15 cellular contexts compared by ENCODE assay signal in genomic region chr1:230083053-230083452, GRCh38. TPM values are rescaled to one million over a fixed set of nuclear protein-coding genes. Genes with fewer than 3 reads are reported as not detected.
DNase-seq lines count a peak whose midpoint lies in the region; ATAC-seq, FAIRE-seq and TF ChIP-seq lines count a peak whose summit lies in the region.
"Had no signal": no experiment of that assay in that cellular context is flagged by ENCODE, and none has a peak within 500 bp of the region (broad histone marks: within the 10 kb centered on the region; RNA-seq: fewer than 3 reads in every experiment).

No MANE protein-coding gene starts in this region.

- ATAC-seq in CD4-positive, alpha-beta T cell (ENCODE audit: poor library complexity), result no peak
- ATAC-seq in natural killer cell (no peak), left cardiac atrium (no peak)
- ATAC-seq: right lobe of liver had no signal

- TF ChIP-seq CTCF in CD4-positive, alpha-beta T cell (IDR thresholded peaks at IDR 0.05), result no peak
- TF ChIP-seq CTCF in HFFc6 (IDR thresholded peaks at IDR 0.05), result no peak
- TF ChIP-seq CTCF in astrocyte (IDR thresholded peaks at IDR 0.05; ENCODE audit: insufficient read depth, low read depth, low read length), result no peak
- TF ChIP-seq CTCF in natural killer cell (IDR thresholded peaks at IDR 0.05), result no peak
- no peak for TF ChIP-seq CTCF in GM13977 (IDR thresholded peaks at IDR 0.05; ENCODE audit: extremely low read depth, insufficient read depth, missing control alignments)

- intact Hi-C loops in CD4-positive, alpha-beta T cell (cut with DNase I, micrococcal nuclease), result no loop called here
- intact Hi-C loops in natural killer cell (cut with micrococcal nuclease) (no loop called here), left cardiac atrium (cut with DNase I) (no loop called here)

- H2AFZ ChIP-seq in astrocyte (ENCODE audit: low read depth, low read length), result no peak overlapping the region

- CTCF ChIA-PET in CD4-positive, alpha-beta T cell (lab: Charles Lee), result no interaction called here

- H3K9me3 ChIP-seq in CD4-positive, alpha-beta T cell (ENCODE audit: control insufficient read depth, low read length), result no peaks in the 10 kb centered on the region
- H3K9me3 ChIP-seq in astrocyte (ENCODE audit: insufficient read depth, low read depth, low read length), result peaks cover 5% of the 10 kb centered on the region
- H3K9me3 ChIP-seq: right lobe of liver, SK-N-SH had no signal

- peaks cover 63% of the 10 kb centered on the region for H3K4me1 ChIP-seq in astrocyte (ENCODE audit: insufficient read depth, low read length)

- peaks cover 96% of the 10 kb centered on the region for H3K79me2 ChIP-seq in astrocyte (ENCODE audit: insufficient read depth, low read length)

- H3K4me2 ChIP-seq in astrocyte (ENCODE audit: low read length), result no peak overlapping the region

- H3K36me3 Mint-ChIP-seq in CD4-positive, alpha-beta T cell (ENCODE audit: low read depth), result no peaks in the 10 kb centered on the region
- peaks cover 25% of the 10 kb centered on the region for H3K36me3 Mint-ChIP-seq in HFFc6 (ENCODE audit: low read depth)
- peaks cover 28% of the 10 kb centered on the region for H3K36me3 Mint-ChIP-seq in astrocyte (ENCODE audit: low read depth, unreplicated experiment)
- no peaks in the 10 kb centered on the region for H3K36me3 Mint-ChIP-seq in natural killer cell

- H3K27ac Mint-ChIP-seq in CD4-positive, alpha-beta T cell, result peak overlapping the region; percentile 49
- H3K27ac Mint-ChIP-seq in HFFc6, result peak overlapping the region; percentile 97
- H3K27ac Mint-ChIP-seq in astrocyte (ENCODE audit: unreplicated experiment), result peak overlapping the region; percentile 86
- peak overlapping the region; percentile 65 to 92 for H3K27ac Mint-ChIP-seq in natural killer cell

- H3K27me3 Mint-ChIP-seq in CD4-positive, alpha-beta T cell, result no peaks in the 10 kb centered on the region
- H3K27me3 Mint-ChIP-seq in HFFc6 (ENCODE audit: insufficient read depth) (peaks cover 6% of the 10 kb centered on the region), astrocyte (ENCODE audit: low read depth, unreplicated experiment) (no peaks in the 10 kb centered on the region), natural killer cell (ENCODE audit: low read depth in 2 of 2) (no peaks in the 10 kb centered on the region)

- POLR2A ChIA-PET in CD4-positive, alpha-beta T cell (lab: Charles Lee), result interaction anchor here (0.8 kb wide), 1 partner anchor 50 kb away, joined by 3 read pairs; no protein-coding TSS in a partner anchor

- no peak overlapping the region for H3K9ac ChIP-seq in astrocyte (ENCODE audit: low read length)

- H3K27ac ChIP-seq in CD4-positive, alpha-beta T cell (ENCODE audit: low read depth, low read length), result peak overlapping the region; percentile 16
- H3K27ac ChIP-seq in astrocyte (ENCODE audit: low read depth, low read length), result peak overlapping the region; percentile 96
- H3K27ac ChIP-seq: right lobe of liver had no signal

- H3K36me3 ChIP-seq in astrocyte (ENCODE audit: insufficient read depth, low read length), result no peaks in the 10 kb centered on the region
- H3K36me3 ChIP-seq: right lobe of liver had no signal

- H3K4me3 Mint-ChIP-seq in CD4-positive, alpha-beta T cell, result no peak overlapping the region
- H3K4me3 Mint-ChIP-seq in HFFc6 (0 out of 2 replicates have a peak overlapping the region, but pooled peaks have one; percentile 17), astrocyte (ENCODE audit: unreplicated experiment) (peak overlapping the region; percentile 47), natural killer cell (no peak overlapping the region)

- H3K4me3 ChIP-seq in astrocyte (ENCODE audit: insufficient read depth, low read depth, low read length), result no peak overlapping the region
- H3K4me3 ChIP-seq: right lobe of liver had no signal

- FAIRE-seq in astrocyte (lab: Jason Lieb, UNC), result no peak
- FAIRE-seq: kidney had no signal

- H3K27me3 ChIP-seq in CD4-positive, alpha-beta T cell (ENCODE audit: control insufficient read depth, insufficient read depth, low read length), result no peaks in the 10 kb centered on the region
- no peaks in the 10 kb centered on the region for H3K27me3 ChIP-seq in astrocyte (ENCODE audit: insufficient read depth, low read length)
- H3K27me3 ChIP-seq: right lobe of liver had no signal

- peaks cover 63% of the 10 kb centered on the region for H3K4me1 Mint-ChIP-seq in CD4-positive, alpha-beta T cell (ENCODE audit: low read depth)
- H3K4me1 Mint-ChIP-seq in HFFc6 (ENCODE audit: low read depth), result peaks cover 86% of the 10 kb centered on the region
- H3K4me1 Mint-ChIP-seq in astrocyte (ENCODE audit: low read depth, unreplicated experiment), result peaks cover 93% of the 10 kb centered on the region
- peaks cover 68 to 74% of the 10 kb centered on the region in 2 donors for H3K4me1 Mint-ChIP-seq in natural killer cell

- DNase-seq in CD4-positive, alpha-beta T cell, result no peak
- DNase-seq in HFFc6 (no peak), astrocyte (ENCODE audit: low read depth) (no peak), natural killer cell (no peak), cerebellar nuclear complex (lab: John Stamatoyannopoulos, UW) (no peak), GM13977 (ENCODE audit: low spot score) (no peak), left cardiac atrium (no peak), hypothalamus (lab: John Stamatoyannopoulos, UW) (no peak)
- DNase-seq: COR-L47, cortex of kidney, KG1, kidney, NCI-H1930, right lobe of liver, SK-N-SH had no signal

- H4K20me1 ChIP-seq in astrocyte (ENCODE audit: insufficient read depth, low read length), result peaks cover 11% of the 10 kb centered on the region

- H3K9me3 Mint-ChIP-seq in CD4-positive, alpha-beta T cell, result no peaks in the 10 kb centered on the region
- H3K9me3 Mint-ChIP-seq in HFFc6 (peaks cover 13% of the 10 kb centered on the region), astrocyte (ENCODE audit: unreplicated experiment) (peaks cover 10% of the 10 kb centered on the region), natural killer cell (peaks cover 4% of the 10 kb centered on the region in 2 donors)

- in situ Hi-C loops in GM13977 (cut with MboI; ENCODE audit: low pct_unique_long_range_greater_than_20kb, low sequenced_read_pairs, unreplicated experiment), result no loop called here

RNA-seq across cellular contexts. Expression of gene GALNT2, which starts 16.0 kb away (rescaled TPM):
- total RNA-seq in CD4-positive, alpha-beta T cell, result 10 to 100 TPM; 11.0 to 11.4 TPM
- total RNA-seq in HFFc6 (2021; fragmentation: NEBNext Ultra II Directional; extraction: Animal tissue kit (Norgen Biotek cat#: 25700)), result 100 to 1,000 TPM; 174 to 194 (median 181) TPM
- total RNA-seq in astrocyte, result 507 and 634 TPM in 2 replicates
- 10 to 100 TPM; 31.2 to 53.6 (median 47.3) TPM for total RNA-seq in natural killer cell
- 10 to 100 TPM; 36.8 to 50.7 TPM for total RNA-seq in left cardiac atrium

Comparison
In these comparisons a context has a peak if more than half of its experiments do, and no peak if none do; other contexts are left out.
1. H3K4me3 Mint-ChIP-seq: peak in HFFc6 (single experiment) and astrocyte (single experiment); none in CD4-positive, alpha-beta T cell (single experiment) and natural killer cell (single experiment).
2. Peak in every context shown above with its lines, with median percentiles within 50 percentile points of each other: H3K27ac Mint-ChIP-seq.